ENCODE assay signal across 18 cellular contexts in genomic region chr3:121723485-121723884, GRCh38.
"Had no signal": no experiment of that assay in that cellular context is flagged by ENCODE, and none has a peak within 500 bp of the region (broad histone marks: within the 10 kb centered on the region; RNA-seq: fewer than 3 reads in every experiment).

No MANE protein-coding gene starts in this region.

- H3K4me2 ChIP-seq: KMS-11 had no signal

- FAIRE-seq: HTR-8/SVneo, K562 had no signal

- H3K4me3 Mint-ChIP-seq: IgD-negative memory B cell had no signal

- H3K9ac ChIP-seq: KMS-11 had no signal

- H3K27me3 Mint-ChIP-seq: IgD-negative memory B cell had no signal

- H3K27ac Mint-ChIP-seq: IgD-negative memory B cell had no signal

- H3K9me3 Mint-ChIP-seq: IgD-negative memory B cell had no signal

- DNase-seq: NCI-H1048, NCI-H1105, NCI-H1417, NCI-H1436 treated with DMSO at 0.1 percent for 48 hours, NCI-H1694, NCI-H187 treated with DMSO at 0.1 percent for 48 hours, NCI-H2029 treated with DMSO at 0.1 percent for 48 hours, NCI-H2171 treated with DMSO at 0.1 percent for 48 hours, NCI-H345, NCI-H446 treated with DMSO at 0.1 percent for 48 hours, NCI-H510A treated with DMSO at 0.1 percent for 48 hours, NCI-H526, RPMI8226, SHP77 had no signal

- ATAC-seq: K562 had no signal

- H3K27ac ChIP-seq: KMS-11 had no signal

- H3K4me3 ChIP-seq: K562 had no signal
